Comparison of ENCODE assay signal across 17 cellular contexts in the genomic region with DNA sequence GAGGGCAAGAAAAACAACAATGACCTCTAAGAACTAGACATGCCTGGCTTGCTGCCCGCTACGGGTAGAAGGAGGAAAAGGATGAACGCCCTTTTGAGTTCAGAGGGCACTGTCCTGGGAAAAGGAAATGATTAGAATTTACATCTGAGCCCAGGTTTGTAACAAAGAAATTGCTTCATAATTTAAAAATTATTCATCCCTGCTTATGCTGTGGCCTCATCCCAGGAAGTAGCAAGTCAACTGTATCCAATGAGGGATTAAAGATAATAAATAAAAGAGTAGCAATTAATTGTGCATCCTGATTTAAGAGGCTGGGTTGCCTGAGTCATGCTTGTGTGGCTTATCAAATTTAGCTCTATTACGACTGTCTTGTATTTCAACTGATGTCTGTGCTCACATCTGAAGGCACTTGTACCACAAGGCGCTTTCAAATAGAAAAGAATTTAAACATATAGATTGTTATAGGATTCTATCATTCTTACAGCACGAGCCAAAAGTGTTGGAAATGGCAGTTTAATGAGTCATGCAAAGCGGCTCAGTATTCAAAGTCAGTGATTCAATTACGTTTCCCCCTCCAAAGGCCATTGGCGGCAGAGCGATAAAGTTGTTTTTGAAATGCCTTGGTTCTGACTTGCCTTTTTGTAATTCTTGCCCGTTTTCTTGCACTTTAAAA. TPM values are rescaled to one million over a fixed set of nuclear protein-coding genes. Genes with fewer than 3 reads are reported as not detected.
DNase-seq lines count a peak whose midpoint lies in the region; ATAC-seq, FAIRE-seq and TF ChIP-seq lines count a peak whose summit lies in the region.
"Had no signal": no experiment of that assay in that cellular context is flagged by ENCODE, and none has a peak within 500 bp of the region (broad histone marks: within the 10 kb centered on the region; RNA-seq: fewer than 3 reads in every experiment).

No MANE protein-coding gene starts in this region.

- no peak overlapping the region for H4K5ac ChIP-seq in H1 (ENCODE audit: insufficient read length, low read depth, low read length)

- no peak overlapping the region for H2BK20ac ChIP-seq in H1 (ENCODE audit: low read length)

- no peak for TF ChIP-seq EP300 in H1 (IDR thresholded peaks at IDR 0.05; ENCODE audit: borderline replicate concordance in 1 of 2, low read depth in 2 of 2, low read length in 2 of 2)

- H3K4ac ChIP-seq in H1 (replicated peaks; ENCODE audit: insufficient read length, low read depth, low read length): no peak overlapping the region

- no peak overlapping the region for H4K91ac ChIP-seq in H1 (replicated peaks; ENCODE audit: insufficient read length, low read length)

- no peak overlapping the region for H3K27ac Mint-ChIP-seq in osteocyte (ENCODE audit: unreplicated experiment)
- no peak overlapping the region for H3K27ac Mint-ChIP-seq in CD8-positive, alpha-beta T cell
- H3K27ac Mint-ChIP-seq: WTC11 had no signal

- no peak overlapping the region for H2BK5ac ChIP-seq in H1 (ENCODE audit: low read depth, low read length)

- intact Hi-C loops in CD8-positive, alpha-beta T cell (cut with DNase I, micrococcal nuclease): loop anchor here in 1 of 2 experiments (10.0 kb wide), 1 partner anchor 417 kb away; no protein-coding TSS in a partner anchor

- H3K23ac ChIP-seq in H1 (ENCODE audit: insufficient read length): no peak overlapping the region

- peaks cover 21% of the 10 kb centered on the region for H3K27me3 Mint-ChIP-seq in osteocyte (ENCODE audit: unreplicated experiment)
- H3K27me3 Mint-ChIP-seq in CD8-positive, alpha-beta T cell (ENCODE audit: low read depth): peaks cover 22% of the 10 kb centered on the region

- H2BK120ac ChIP-seq in H1 (replicated peaks; ENCODE audit: low read depth, low read length): no peak overlapping the region

- no peak overlapping the region for H2BK12ac ChIP-seq in H1 (ENCODE audit: low read depth, low read length)

- WGBS in H1 (ENCODE audit: extremely low coverage in 1 of 2, insufficient coverage in 1 of 2, insufficient read length in 1 of 2, insufficient replicate concordance in 2 of 2, low coverage in 1 of 2, low lambda C conversion rate in 2 of 2, missing lambda C conversion rate in 1 of 2), 2 experiments: 85% methylated on average over 11 of the region's 11 CpGs; no CpG with 5 or more reads in 1 of the 2 experiments

- no peaks in the 10 kb centered on the region for H3K9me3 ChIP-seq in H1 (ENCODE audit: insufficient read depth in 2 of 2, low read depth in 1 of 2, low read length in 1 of 2)
- H3K9me3 ChIP-seq in CD8-positive, alpha-beta T cell (ENCODE audit: low read length): no peaks in the 10 kb centered on the region
- H3K9me3 ChIP-seq: uterus had no signal

- H3K9ac ChIP-seq in H1 (replicated peaks in 1 of 4; ENCODE audit: extremely low read depth in 1 of 4, low read depth in 3 of 4, low read length in 3 of 4): no peak overlapping the region

- H3K36me3 Mint-ChIP-seq in osteocyte (ENCODE audit: unreplicated experiment): no peaks in the 10 kb centered on the region
- H3K36me3 Mint-ChIP-seq in CD8-positive, alpha-beta T cell: no peaks in the 10 kb centered on the region
- H3K36me3 Mint-ChIP-seq: WTC11 had no signal

- H3K14ac ChIP-seq in H1 (ENCODE audit: insufficient read length): no peak overlapping the region

- no peaks in the 10 kb centered on the region for H4K20me1 ChIP-seq in H1 (replicated peaks in 1 of 2; ENCODE audit: control insufficient read depth in 1 of 2, insufficient read depth in 2 of 2, low read length in 2 of 2)

- peaks cover 2% of the 10 kb centered on the region for H3K4me1 Mint-ChIP-seq in osteocyte (ENCODE audit: unreplicated experiment)
- no peaks in the 10 kb centered on the region for H3K4me1 Mint-ChIP-seq in CD8-positive, alpha-beta T cell (ENCODE audit: low read depth)

- H3K18ac ChIP-seq in H1 (ENCODE audit: extremely low read depth, low read length): no peak overlapping the region

- H3K27me3 ChIP-seq in H1 (replicated peaks in 1 of 4; ENCODE audit: control insufficient read depth in 3 of 4, extremely low read depth in 1 of 4, insufficient read depth in 3 of 4, low read length in 3 of 4): no peaks in the 10 kb centered on the region
- no peaks in the 10 kb centered on the region for H3K27me3 ChIP-seq in CD8-positive, alpha-beta T cell (ENCODE audit: insufficient read depth, low read length)
- H3K27me3 ChIP-seq: uterus had no signal

- CTCF ChIA-PET in H1 (lab: Charles Lee; ENCODE audit: partially characterized antibody): interaction anchor here (1.3 to 1.5 kb wide), 3 partner anchors 15 to 81 kb away, joined by 3 to 5 read pairs (median 4); no protein-coding TSS in a partner anchor
- CTCF ChIA-PET in CD8-positive, alpha-beta T cell (lab: Charles Lee): no interaction called here

- DNase-seq in AG09319 (ENCODE audit: extremely low read depth, low read depth) (peak; percentile 12), NCI-H226 (peak; percentile 56), H1 (ENCODE audit: low read depth in 1 of 2, low spot score in 2 of 2) (no peak), lung microvascular endothelial cell (ENCODE audit: low read depth in 2 of 2) (peak; percentile 68 to 84), osteocyte (ENCODE audit: extremely low spot score, unreplicated experiment) (no peak)
- DNase-seq in activated naive CD4-positive, alpha-beta T cell (lab: John Stamatoyannopoulos, UW): no peak
- no peak for DNase-seq in CD8-positive, alpha-beta T cell
- DNase-seq: activated T-cell treated with anti-CD3 and anti-CD28 coated beads for 4 hours; amniotic stem cell; DMS79; effector memory CD4-positive, alpha-beta T cell; hypothalamus; nucleus accumbens had no signal

- no peak for TF ChIP-seq RAD21 in H1 (IDR thresholded peaks at IDR 0.05 in 1 of 2, conservative IDR thresholded peaks at IDR 0.05 in 1 of 2; ENCODE audit: low read depth in 2 of 2, low read length in 2 of 2)

- FAIRE-seq in H1 (lab: Jason Lieb, UNC): no peak
- FAIRE-seq: GM12878 had no signal

- POLR2A ChIA-PET in H1 (lab: Charles Lee; ENCODE audit: partially characterized antibody): no interaction called here
- POLR2A ChIA-PET in CD8-positive, alpha-beta T cell (lab: Charles Lee): no interaction called here

- H3K4me3 ChIP-seq in H1 (ENCODE audit: extremely low read depth in 1 of 4, insufficient read depth in 2 of 4, low read depth in 3 of 4, low read length in 4 of 4): no peak overlapping the region
- H3K4me3 ChIP-seq in CD8-positive, alpha-beta T cell (ENCODE audit: low read depth, low read length): no peak overlapping the region
- H3K4me3 ChIP-seq: GM12878, uterus had no signal

- no peak overlapping the region for H2AK5ac ChIP-seq in H1 (ENCODE audit: low read depth, low read length)

- TF ChIP-seq POLR2A in H1 (IDR thresholded peaks at IDR 0.05; ENCODE audit: control extremely low read depth in 1 of 2, low read depth in 2 of 2, low read length in 2 of 2): no peak

- H3K4me2 ChIP-seq in H1 (ENCODE audit: insufficient read depth in 1 of 2, low read depth in 2 of 2, low read length in 2 of 2): no peak overlapping the region

- H2AFZ ChIP-seq in H1 (ENCODE audit: low read length): peak overlapping the region; percentile 49; the same call in 1 of the 2 replicates

- H3K36me3 ChIP-seq in H1 (ENCODE audit: control insufficient read depth in 2 of 4, insufficient read depth in 4 of 4, low read length in 3 of 4): no peaks in the 10 kb centered on the region
- H3K36me3 ChIP-seq in CD8-positive, alpha-beta T cell (ENCODE audit: insufficient read depth, low read length): no peaks in the 10 kb centered on the region
- H3K36me3 ChIP-seq: uterus had no signal

- no peak overlapping the region for H3K27ac ChIP-seq in H1 (ENCODE audit: low read depth, low read length)
- no peak overlapping the region for H3K27ac ChIP-seq in CD8-positive, alpha-beta T cell (ENCODE audit: low read depth, low read length)
- H3K27ac ChIP-seq: uterus had no signal

- no peaks in the 10 kb centered on the region for H3K79me1 ChIP-seq in H1 (ENCODE audit: low read depth, low read length)

- no peak overlapping the region for H4K8ac ChIP-seq in H1 (ENCODE audit: extremely low read depth, insufficient read depth, low read length)

- no peak for ATAC-seq in GM21528 (IDR thresholded peaks at IDR 0.05; ENCODE audit: low FRiP score, unreplicated experiment)
- no peak for ATAC-seq in CD8-positive, alpha-beta T cell
- ATAC-seq: GM12878, WTC11 had no signal

- H3K4me1 ChIP-seq in H1 (replicated peaks in 1 of 4; ENCODE audit: control insufficient read depth in 3 of 4, insufficient read depth in 4 of 4, low read length in 3 of 4): no peaks in the 10 kb centered on the region
- H3K4me1 ChIP-seq in CD8-positive, alpha-beta T cell (ENCODE audit: insufficient read depth, low read length): no peaks in the 10 kb centered on the region
- H3K4me1 ChIP-seq: uterus had no signal

- no peak overlapping the region for H3K4me3 Mint-ChIP-seq in osteocyte (ENCODE audit: unreplicated experiment)
- no peak overlapping the region for H3K4me3 Mint-ChIP-seq in CD8-positive, alpha-beta T cell
- H3K4me3 Mint-ChIP-seq: WTC11 had no signal

- no peak for TF ChIP-seq CTCF in AG09319 (IDR thresholded peaks at IDR 0.05; ENCODE audit: low read depth, low read length)
- TF ChIP-seq CTCF in H1 (IDR thresholded peaks at IDR 0.05; ENCODE audit: control extremely low read depth in 1 of 3, insufficient read depth in 1 of 3, low read depth in 1 of 3, low read length in 3 of 3): no peak
- no peak for TF ChIP-seq CTCF in osteocyte (IDR thresholded peaks at IDR 0.05)
- TF ChIP-seq CTCF in CD8-positive, alpha-beta T cell (IDR thresholded peaks at IDR 0.05): no peak

- H3K9me3 Mint-ChIP-seq in osteocyte (ENCODE audit: unreplicated experiment): no peaks in the 10 kb centered on the region
- H3K9me3 Mint-ChIP-seq in CD8-positive, alpha-beta T cell: no peaks in the 10 kb centered on the region
- H3K9me3 Mint-ChIP-seq: WTC11 had no signal

- no peaks in the 10 kb centered on the region for H3K79me2 ChIP-seq in H1 (ENCODE audit: control insufficient read depth in 1 of 2, insufficient read depth in 2 of 2, low read length in 2 of 2)

- H3K56ac ChIP-seq in H1 (replicated peaks; ENCODE audit: insufficient read length, low read depth, low read length): no peak overlapping the region

- H3K23me2 ChIP-seq in H1 (ENCODE audit: low read depth, low read length): no peaks in the 10 kb centered on the region

- H2BK15ac ChIP-seq in H1 (ENCODE audit: low read length): no peak overlapping the region

RNA-seq across cellular contexts. Expression of gene DMRT1, which starts 40.0 kb away (rescaled TPM):
- not detected in 2 replicates for total RNA-seq in H1 (2021; fragmentation: NEBNext Ultra II Directional; extraction: Animal tissue kit (Norgen Biotek cat#: 25700))
- 0.06 and 0.15 TPM in 2 replicates for polyA plus RNA-seq in H1 (2011; rRNA removed)
- 0.19 TPM for polyA plus RNA-seq in H1 (2011; cell fraction: cytosol; rRNA removed)
- 0.10 TPM for polyA plus RNA-seq in H1 (2011; cell fraction: nucleus; rRNA removed)
- polyA plus RNA-seq in H1 (2012, experiment 1 of 2): 0.12 TPM in 1 of 4 replicates, not detected in the others
- 0.07 TPM for polyA plus RNA-seq in H1 (2012, experiment 2 of 2)
- 0.08 TPM for polyA plus RNA-seq in H1 (2013, experiment 1 of 2)
- polyA plus RNA-seq in H1 (2013, experiment 2 of 2): 0.07 TPM
- polyA minus RNA-seq in H1 (2011; rRNA and poly(A)+ RNA removed): 0.25 and 0.32 TPM in 2 replicates
- not detected for polyA minus RNA-seq in H1 (2011; cell fraction: cytosol; rRNA and poly(A)+ RNA removed)
- not detected for polyA minus RNA-seq in H1 (2011; cell fraction: nucleus; rRNA and poly(A)+ RNA removed)
- not detected in 2 replicates for total RNA-seq in lung microvascular endothelial cell
- total RNA-seq in osteocyte: not detected in 2 replicates
- total RNA-seq in CD8-positive, alpha-beta T cell: not detected
- total RNA-seq: uterus, WTC11 had no signal

Comparison
In these comparisons a context has a peak if more than half of its experiments do, and no peak if none do; other contexts are left out.
1. DNase-seq: peak in AG09319 (single experiment), NCI-H226 (single experiment) and lung microvascular endothelial cell (2 of 2); none in H1 (0 of 2), osteocyte (single experiment), activated naive CD4-positive, alpha-beta T cell (0 of 4) and CD8-positive, alpha-beta T cell (0 of 7).